ENCODE assay signal across 1 cellular context in genomic region chr5:66436721-66437120, GRCh38.
TF ChIP-seq lines count a peak whose summit lies in the region.

No MANE protein-coding gene starts in this region.

TF ChIP-seq in K562, 482 proteins besides CTCF, POLR2A, EP300 and RAD21 (continued from another document):
- TF ChIP-seq, protein P1, sequence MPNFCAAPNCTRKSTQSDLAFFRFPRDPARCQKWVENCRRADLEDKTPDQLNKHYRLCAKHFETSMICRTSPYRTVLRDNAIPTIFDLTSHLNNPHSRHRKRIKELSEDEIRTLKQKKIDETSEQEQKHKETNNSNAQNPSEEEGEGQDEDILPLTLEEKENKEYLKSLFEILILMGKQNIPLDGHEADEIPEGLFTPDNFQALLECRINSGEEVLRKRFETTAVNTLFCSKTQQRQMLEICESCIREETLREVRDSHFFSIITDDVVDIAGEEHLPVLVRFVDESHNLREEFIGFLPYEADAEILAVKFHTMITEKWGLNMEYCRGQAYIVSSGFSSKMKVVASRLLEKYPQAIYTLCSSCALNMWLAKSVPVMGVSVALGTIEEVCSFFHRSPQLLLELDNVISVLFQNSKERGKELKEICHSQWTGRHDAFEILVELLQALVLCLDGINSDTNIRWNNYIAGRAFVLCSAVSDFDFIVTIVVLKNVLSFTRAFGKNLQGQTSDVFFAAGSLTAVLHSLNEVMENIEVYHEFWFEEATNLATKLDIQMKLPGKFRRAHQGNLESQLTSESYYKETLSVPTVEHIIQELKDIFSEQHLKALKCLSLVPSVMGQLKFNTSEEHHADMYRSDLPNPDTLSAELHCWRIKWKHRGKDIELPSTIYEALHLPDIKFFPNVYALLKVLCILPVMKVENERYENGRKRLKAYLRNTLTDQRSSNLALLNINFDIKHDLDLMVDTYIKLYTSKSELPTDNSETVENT (CRISPR knock-in tag; IDR thresholded peaks at IDR 0.05) = no peak
- TF ChIP-seq, protein P2, sequence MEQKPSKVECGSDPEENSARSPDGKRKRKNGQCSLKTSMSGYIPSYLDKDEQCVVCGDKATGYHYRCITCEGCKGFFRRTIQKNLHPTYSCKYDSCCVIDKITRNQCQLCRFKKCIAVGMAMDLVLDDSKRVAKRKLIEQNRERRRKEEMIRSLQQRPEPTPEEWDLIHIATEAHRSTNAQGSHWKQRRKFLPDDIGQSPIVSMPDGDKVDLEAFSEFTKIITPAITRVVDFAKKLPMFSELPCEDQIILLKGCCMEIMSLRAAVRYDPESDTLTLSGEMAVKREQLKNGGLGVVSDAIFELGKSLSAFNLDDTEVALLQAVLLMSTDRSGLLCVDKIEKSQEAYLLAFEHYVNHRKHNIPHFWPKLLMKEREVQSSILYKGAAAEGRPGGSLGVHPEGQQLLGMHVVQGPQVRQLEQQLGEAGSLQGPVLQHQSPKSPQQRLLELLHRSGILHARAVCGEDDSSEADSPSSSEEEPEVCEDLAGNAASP (IDR thresholded peaks at IDR 0.05) = no peak
- no peak for TF ChIP-seq RREB1 (CRISPR knock-in tag; IDR thresholded peaks at IDR 0.05)
